ENCODE assay signal across 19 cellular contexts in the genomic region with DNA sequence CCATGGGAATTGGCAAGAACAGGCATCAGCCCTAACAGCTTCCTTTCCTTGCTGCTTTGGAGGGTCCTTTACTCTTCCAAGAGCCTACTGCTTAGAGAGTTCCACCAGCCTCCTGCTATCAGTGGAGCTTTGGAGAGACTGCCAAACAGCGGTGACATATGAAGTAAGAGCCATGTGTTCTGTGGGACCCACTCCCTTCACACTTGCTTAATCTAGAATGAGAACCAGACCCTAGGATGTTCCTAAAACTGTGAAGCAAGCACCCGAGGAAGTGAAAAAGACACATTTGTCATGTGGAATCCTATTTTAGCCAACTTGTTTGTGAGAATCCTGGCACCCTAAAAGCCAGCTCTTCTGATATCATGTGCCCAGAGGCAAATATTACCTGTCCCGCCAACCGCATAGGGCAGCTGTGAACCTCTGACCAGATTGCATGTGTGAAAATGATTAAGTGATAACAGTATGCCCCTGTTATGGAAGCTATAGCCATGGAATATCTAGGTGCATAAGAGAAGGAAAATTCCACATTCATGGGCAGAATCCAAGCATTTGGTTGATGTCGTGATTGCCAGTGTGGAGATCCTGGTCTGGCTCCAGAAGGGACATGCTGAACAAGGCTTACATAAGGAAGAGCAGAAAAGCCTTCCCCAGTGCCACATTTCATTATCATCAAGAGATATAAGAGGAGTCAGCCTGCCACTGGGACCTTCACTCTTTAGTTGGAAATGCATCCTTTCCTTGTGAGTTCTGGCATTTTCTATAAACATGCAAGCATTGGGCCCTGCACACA. TPM values are rescaled to one million over a fixed set of nuclear protein-coding genes. Genes with fewer than 3 reads are reported as not detected.
A peak's percentile ranks its signal among the peaks of the same experiment; 100 is the strongest.
DNase-seq lines count a peak whose midpoint lies in the region; ATAC-seq lines count a peak whose summit lies in the region.
"Had no signal": no experiment of that assay in that cellular context is flagged by ENCODE, and none has a peak within 500 bp of the region (broad histone marks: within the 10 kb centered on the region; RNA-seq: fewer than 3 reads in every experiment).

No MANE protein-coding gene starts in this region.

- H3K27ac ChIP-seq in cingulate gyrus (ENCODE audit: low read depth, low read length), result peak overlapping the region; percentile 80
- H3K27ac ChIP-seq in temporal lobe (ENCODE audit: low read depth, low read length), result peak overlapping the region; percentile 81
- H3K27ac ChIP-seq: Peyer's patch had no signal

- H3K27me3 Mint-ChIP-seq in activated naive CD8-positive, alpha-beta T cell treated with anti-CD3 and anti-CD28 coated beads, Interleukin-2, amount 50 U/mL, for 24 hours, result no peaks in the 10 kb centered on the region

- ATAC-seq in HG03139 (IDR thresholded peaks at IDR 0.05; ENCODE audit: unreplicated experiment) (no peak), HG03135 (IDR thresholded peaks at IDR 0.05; ENCODE audit: unreplicated experiment) (no peak)
- no peak for ATAC-seq in activated naive CD8-positive, alpha-beta T cell treated with anti-CD3 and anti-CD28 coated beads, Interleukin-2, amount 50 U/mL, for 24 hours

- no peak overlapping the region for H3K27ac Mint-ChIP-seq in activated naive CD8-positive, alpha-beta T cell treated with anti-CD3 and anti-CD28 coated beads, Interleukin-2, amount 50 U/mL, for 24 hours
- H3K27ac Mint-ChIP-seq: H9, HFFc6 had no signal

- H3K36me3 Mint-ChIP-seq in activated naive CD8-positive, alpha-beta T cell treated with anti-CD3 and anti-CD28 coated beads, Interleukin-2, amount 50 U/mL, for 24 hours (ENCODE audit: low read depth), result peaks cover 2% of the 10 kb centered on the region

- DNase-seq in MV-4-11 (lab: John Stamatoyannopoulos, UW), result peak; percentile 51
- peak; percentile 80 for DNase-seq in medulla oblongata (ENCODE audit: extremely low spot score)
- DNase-seq in SKM-1 treated with dmso at 0.1 percent for 144 hours (lab: John Stamatoyannopoulos, UW; ENCODE audit: unreplicated experiment), result no peak
- DNase-seq in activated naive CD8-positive, alpha-beta T cell treated with anti-CD3 and anti-CD28 coated beads, Interleukin-2, amount 50 U/mL, for 24 hours, result no peak
- DNase-seq: DMS53, GF-D8, H9, HFFc6, KG1, NCI-H1105 treated with DMSO at 0.1 percent for 48 hours, NCI-H2029 treated with DMSO at 0.1 percent for 48 hours, NCI-H345, NCI-H524, NCI-H82, Peyer's patch had no signal

- H3K4me1 Mint-ChIP-seq in activated naive CD8-positive, alpha-beta T cell treated with anti-CD3 and anti-CD28 coated beads, Interleukin-2, amount 50 U/mL, for 24 hours, result no peaks in the 10 kb centered on the region

- peaks cover 18% of the 10 kb centered on the region for H3K9me3 Mint-ChIP-seq in activated naive CD8-positive, alpha-beta T cell treated with anti-CD3 and anti-CD28 coated beads, Interleukin-2, amount 50 U/mL, for 24 hours

- H3K4me3 Mint-ChIP-seq in activated naive CD8-positive, alpha-beta T cell treated with anti-CD3 and anti-CD28 coated beads, Interleukin-2, amount 50 U/mL, for 24 hours, result no peak overlapping the region
- H3K4me3 Mint-ChIP-seq: H9, HFFc6 had no signal

RNA-seq across cellular contexts. Expression of gene RCVRN, which starts 18.7 kb away (rescaled TPM):
- total RNA-seq in temporal lobe, result not detected
- total RNA-seq: H9, HFFc6, Peyer's patch had no signal

Comparison
In these comparisons a context has a peak if more than half of its experiments do, and no peak if none do; other contexts are left out.
1. DNase-seq: peak in MV-4-11 (single experiment) and medulla oblongata (single experiment); none in SKM-1 treated with dmso at 0.1 percent for 144 hours (single experiment) and activated naive CD8-positive, alpha-beta T cell treated with anti-CD3 and anti-CD28 coated beads, Interleukin-2, amount 50 U/mL, for 24 hours (single experiment).